2 cellular contexts compared by ENCODE assay signal in the genomic region with DNA sequence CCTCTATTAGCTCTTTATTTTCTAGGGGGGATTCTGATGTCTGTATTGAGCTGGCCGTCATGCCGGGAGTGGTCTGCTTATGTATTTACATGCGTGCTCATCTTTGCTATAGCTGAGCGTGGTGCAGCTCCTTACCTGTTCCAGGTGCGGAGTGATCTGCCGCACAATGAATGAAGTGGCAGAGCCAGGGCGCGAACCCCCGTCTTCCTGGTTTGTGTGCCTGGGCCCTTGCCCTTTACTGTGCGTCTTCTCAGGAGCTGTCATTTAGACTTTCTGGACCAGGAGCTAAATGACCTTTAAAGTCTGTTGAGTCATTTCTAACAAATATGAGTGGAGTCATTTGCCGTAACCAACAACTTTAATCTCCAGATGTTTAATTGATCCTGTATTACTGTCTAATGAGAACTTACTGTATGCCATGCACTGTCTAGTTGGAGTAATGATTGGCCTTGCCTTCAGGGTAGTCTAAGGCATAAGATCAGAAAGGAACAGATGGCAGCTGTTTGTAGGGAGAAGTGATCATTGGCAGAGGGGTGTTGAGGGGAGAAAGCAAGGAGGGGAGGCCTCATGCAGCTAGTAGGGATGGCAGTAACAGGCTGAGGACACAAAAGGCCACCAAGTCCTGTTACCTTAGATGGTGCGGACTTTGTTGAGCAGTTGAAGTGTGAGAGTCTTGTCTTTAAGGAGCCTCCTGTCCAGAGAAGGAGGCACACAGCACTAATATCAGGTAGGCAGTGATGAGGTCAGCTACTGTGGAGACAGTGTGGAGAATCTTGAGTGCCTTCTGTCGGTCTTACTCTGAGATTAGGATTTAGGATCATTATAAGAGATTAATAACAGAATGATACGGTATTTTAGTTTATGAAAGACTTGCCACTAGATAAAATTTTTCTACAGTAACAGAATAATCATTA.
TF ChIP-seq lines count a peak whose summit lies in the region.

No MANE protein-coding gene starts in this region.

TF ChIP-seq in IMR-90, 13 proteins besides CTCF, POLR2A, EP300 and RAD21:
- TF ChIP-seq USF2 (IDR thresholded peaks at IDR 0.05; ENCODE audit: low read depth, low read length) (no peak), MAFK (IDR thresholded peaks at IDR 0.05; ENCODE audit: low read depth, low read length) (no peak), NFE2L2 (IDR thresholded peaks at IDR 0.05; ENCODE audit: low read depth, low read length) (no peak), RFX5 (IDR thresholded peaks at IDR 0.05; ENCODE audit: low read depth, low read length) (no peak), CEBPB (IDR thresholded peaks at IDR 0.05; ENCODE audit: low read depth, low read length) (no peak), MAZ (IDR thresholded peaks at IDR 0.05; ENCODE audit: borderline replicate concordance, low read depth, low read length) (no peak), MXI1 (IDR thresholded peaks at IDR 0.05; ENCODE audit: borderline replicate concordance, low read depth, low read length) (no peak), BHLHE40 (IDR thresholded peaks at IDR 0.05; ENCODE audit: low read depth, low read length) (no peak), RCOR1 (IDR thresholded peaks at IDR 0.05; ENCODE audit: insufficient replicate concordance, low read length) (no peak)

TF ChIP-seq in GM12878, 131 proteins besides CTCF, POLR2A, EP300 and RAD21:
- TF ChIP-seq PKNOX1 (IDR thresholded peaks at IDR 0.05) (no peak), POLR2AphosphoS5 (IDR thresholded peaks at IDR 0.05; ENCODE audit: low read length) (no peak), KLF5 (IDR thresholded peaks at IDR 0.05; ENCODE audit: partially characterized antibody) (no peak), USF1 (IDR thresholded peaks at IDR 0.05; ENCODE audit: borderline replicate concordance, extremely low read length, insufficient read depth, low read depth, low read length) (no peak), CBFB (IDR thresholded peaks at IDR 0.05; ENCODE audit: low read depth) (no peak), BMI1 (IDR thresholded peaks at IDR 0.05; ENCODE audit: borderline replicate concordance) (no peak), SUZ12 (IDR thresholded peaks at IDR 0.05; ENCODE audit: unreplicated experiment) (no peak)
